8 cellular contexts compared by ENCODE assay signal in the genomic region with DNA sequence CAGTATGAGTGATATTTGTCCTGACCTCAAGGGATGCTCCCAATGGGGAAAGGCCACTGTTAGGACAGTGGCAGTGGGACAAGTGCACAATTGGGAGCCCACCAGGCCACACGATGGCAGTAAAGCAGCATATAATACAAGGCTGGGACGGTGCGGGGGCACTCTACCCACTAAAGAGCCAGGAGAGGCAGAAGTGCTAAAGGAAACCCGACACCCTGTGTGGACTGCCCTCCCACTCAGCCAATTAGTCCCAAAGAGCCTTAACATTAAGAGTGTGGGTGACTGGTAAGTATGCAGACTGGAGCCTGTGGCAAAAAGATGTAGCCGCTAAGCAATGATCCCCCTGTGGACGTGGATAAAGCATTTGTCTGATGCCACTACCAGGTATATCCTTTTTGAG. TPM values are rescaled to one million over a fixed set of nuclear protein-coding genes. Genes with fewer than 3 reads are reported as not detected.
DNase-seq lines count a peak whose midpoint lies in the region; ATAC-seq and TF ChIP-seq lines count a peak whose summit lies in the region.

No MANE protein-coding gene starts in this region.

- H3K27me3 ChIP-seq in naive thymus-derived CD4-positive, alpha-beta T cell (ENCODE audit: control insufficient read depth in 2 of 2, insufficient read depth in 2 of 2, low read length in 2 of 2) = no peaks in the 10 kb centered on the region

- H3K4me3 Mint-ChIP-seq in naive thymus-derived CD4-positive, alpha-beta T cell = no peak overlapping the region
- no peak overlapping the region for H3K4me3 Mint-ChIP-seq in stimulated activated effector memory CD8-positive, alpha-beta T cell treated with anti-CD3 and anti-CD28 coated beads, Interleukin-12 subunit alpha, Interleukin-12 subunit beta, amount 100 ng/mL, for 72 hours

- POLR2A ChIA-PET in naive thymus-derived CD4-positive, alpha-beta T cell (lab: Charles Lee) = no interaction called here

- no peaks in the 10 kb centered on the region for H3K4me1 ChIP-seq in naive thymus-derived CD4-positive, alpha-beta T cell (ENCODE audit: control insufficient read depth in 2 of 2, insufficient read depth in 2 of 2, low read length in 2 of 2)

- peaks cover 0 to 6% (median 0%) of the 10 kb centered on the region in 5 donors for H3K27me3 Mint-ChIP-seq in naive thymus-derived CD4-positive, alpha-beta T cell

- no peaks in the 10 kb centered on the region for H3K9me3 Mint-ChIP-seq in naive thymus-derived CD4-positive, alpha-beta T cell
- H3K9me3 Mint-ChIP-seq in stimulated activated effector memory CD8-positive, alpha-beta T cell treated with anti-CD3 and anti-CD28 coated beads, Interleukin-12 subunit alpha, Interleukin-12 subunit beta, amount 100 ng/mL, for 72 hours = no peaks in the 10 kb centered on the region

- no peaks in the 10 kb centered on the region for H3K36me3 ChIP-seq in naive thymus-derived CD4-positive, alpha-beta T cell (ENCODE audit: control insufficient read depth in 2 of 3, insufficient read depth in 3 of 3, low read length in 3 of 3)

- DNase-seq in NOMO-1 treated with DMSO at 0.1 percent for 48 hours (lab: John Stamatoyannopoulos, UW; ENCODE audit: unreplicated experiment) (peak; percentile 65), epithelial cell of esophagus (ENCODE audit: low read depth) (peak; percentile 74)
- DNase-seq in activated CD8-positive, alpha-beta memory T cell treated with anti-CD3 and anti-CD28 coated beads, Interleukin-2, amount 50 U/mL, for 1 hour (ENCODE audit: extremely low read depth) = peak; percentile 8
- peak; percentile 21 to 54 (median 44) for DNase-seq in naive thymus-derived CD4-positive, alpha-beta T cell
- peak; percentile 40 to 80 for DNase-seq in stimulated activated effector memory CD8-positive, alpha-beta T cell treated with anti-CD3 and anti-CD28 coated beads, Interleukin-12 subunit alpha, Interleukin-12 subunit beta, amount 100 ng/mL, for 72 hours (ENCODE audit: low spot score in 2 of 2)

- H3K36me3 Mint-ChIP-seq in naive thymus-derived CD4-positive, alpha-beta T cell = no peaks in the 10 kb centered on the region
- H3K36me3 Mint-ChIP-seq in stimulated activated effector memory CD8-positive, alpha-beta T cell treated with anti-CD3 and anti-CD28 coated beads, Interleukin-12 subunit alpha, Interleukin-12 subunit beta, amount 100 ng/mL, for 72 hours = no peaks in the 10 kb centered on the region

- TF ChIP-seq CTCF in GM12875 (IDR thresholded peaks at IDR 0.05; ENCODE audit: borderline replicate concordance, insufficient read depth, low read depth, low read length) (peak; percentile 60; the same call in 1 of the 2 replicates), epithelial cell of esophagus (IDR thresholded peaks at IDR 0.05; ENCODE audit: insufficient read depth, low read depth, low read length, missing control alignments) (peak; percentile 64)

- ATAC-seq in HG03354 (IDR thresholded peaks at IDR 0.05; ENCODE audit: poor library complexity, severe bottlenecking, unreplicated experiment) (peak; percentile 71), HG03097 (IDR thresholded peaks at IDR 0.05; ENCODE audit: low FRiP score, unreplicated experiment) (no peak)
- peak; percentile 92 for ATAC-seq in naive thymus-derived CD4-positive, alpha-beta T cell
- ATAC-seq in stimulated activated effector memory CD8-positive, alpha-beta T cell treated with anti-CD3 and anti-CD28 coated beads, Interleukin-12 subunit alpha, Interleukin-12 subunit beta, amount 100 ng/mL, for 72 hours = peak; percentile 95

- no peaks in the 10 kb centered on the region for H3K9me3 ChIP-seq in naive thymus-derived CD4-positive, alpha-beta T cell (ENCODE audit: control insufficient read depth in 2 of 3, low read length in 3 of 3)

- intact Hi-C loops in naive thymus-derived CD4-positive, alpha-beta T cell (cut with micrococcal nuclease) = loop anchor here (1.0 to 5.0 kb wide), 7 partner anchors 9 to 375 kb away; partner anchors contain the start of genes UQCRC1 (in 1 of the 2) and ZNF589 (in 1 of the 2)

- CTCF ChIA-PET in naive thymus-derived CD4-positive, alpha-beta T cell (lab: Charles Lee) = no interaction called here

- H3K4me3 ChIP-seq in GM12875 (ENCODE audit: low read depth, low read length) (no peak overlapping the region), epithelial cell of esophagus (ENCODE audit: low read length) (no peak overlapping the region)
- no peak overlapping the region for H3K4me3 ChIP-seq in naive thymus-derived CD4-positive, alpha-beta T cell (ENCODE audit: low read length)

- H3K27ac Mint-ChIP-seq in naive thymus-derived CD4-positive, alpha-beta T cell = no peak overlapping the region
- H3K27ac Mint-ChIP-seq in stimulated activated effector memory CD8-positive, alpha-beta T cell treated with anti-CD3 and anti-CD28 coated beads, Interleukin-12 subunit alpha, Interleukin-12 subunit beta, amount 100 ng/mL, for 72 hours = no peak overlapping the region

- H3K4me1 Mint-ChIP-seq in naive thymus-derived CD4-positive, alpha-beta T cell = peaks cover 0 to 6% (median 3%) of the 10 kb centered on the region in 7 donors
- peaks cover 7% of the 10 kb centered on the region for H3K4me1 Mint-ChIP-seq in stimulated activated effector memory CD8-positive, alpha-beta T cell treated with anti-CD3 and anti-CD28 coated beads, Interleukin-12 subunit alpha, Interleukin-12 subunit beta, amount 100 ng/mL, for 72 hours

- no peak overlapping the region for H3K27ac ChIP-seq in naive thymus-derived CD4-positive, alpha-beta T cell (ENCODE audit: low read depth, low read length)

RNA-seq across cellular contexts. Expression of gene ZNF589, which starts 8.2 kb away (rescaled TPM):
- 10 to 100 TPM; 37.7 to 64.0 (median 40.2) TPM for total RNA-seq in naive thymus-derived CD4-positive, alpha-beta T cell
- 1 to 10 TPM; 5.1 to 9.2 TPM for polyA plus RNA-seq in naive thymus-derived CD4-positive, alpha-beta T cell

RNA-seq across cellular contexts. Expression of gene CAMP, which starts 9.4 kb away (rescaled TPM):
- under 1 TPM in 1 of 5 experiments, not detected in 4; 0.54 TPM for total RNA-seq in naive thymus-derived CD4-positive, alpha-beta T cell
- polyA plus RNA-seq in naive thymus-derived CD4-positive, alpha-beta T cell = not detected

RNA-seq across cellular contexts. Expression of gene CDC25A, which starts 44.5 kb away (rescaled TPM):
- 10 to 100 TPM in 1 of 5 experiments, under 1 TPM in 1, not detected in 3; 0.61 to 20.7 TPM for total RNA-seq in naive thymus-derived CD4-positive, alpha-beta T cell
- not detected for polyA plus RNA-seq in naive thymus-derived CD4-positive, alpha-beta T cell

Comparison
In these comparisons a context has a peak if more than half of its experiments do, and no peak if none do; other contexts are left out.
1. DNase-seq: peak in every context shown above with its lines; median percentile 74 in epithelial cell of esophagus; 65 in NOMO-1 treated with DMSO at 0.1 percent for 48 hours; 60 in stimulated activated effector memory CD8-positive, alpha-beta T cell treated with anti-CD3 and anti-CD28 coated beads, Interleukin-12 subunit alpha, Interleukin-12 subunit beta, amount 100 ng/mL, for 72 hours; 44 in naive thymus-derived CD4-positive, alpha-beta T cell; 8 in activated CD8-positive, alpha-beta memory T cell treated with anti-CD3 and anti-CD28 coated beads, Interleukin-2, amount 50 U/mL, for 1 hour.